In the genomic region with DNA sequence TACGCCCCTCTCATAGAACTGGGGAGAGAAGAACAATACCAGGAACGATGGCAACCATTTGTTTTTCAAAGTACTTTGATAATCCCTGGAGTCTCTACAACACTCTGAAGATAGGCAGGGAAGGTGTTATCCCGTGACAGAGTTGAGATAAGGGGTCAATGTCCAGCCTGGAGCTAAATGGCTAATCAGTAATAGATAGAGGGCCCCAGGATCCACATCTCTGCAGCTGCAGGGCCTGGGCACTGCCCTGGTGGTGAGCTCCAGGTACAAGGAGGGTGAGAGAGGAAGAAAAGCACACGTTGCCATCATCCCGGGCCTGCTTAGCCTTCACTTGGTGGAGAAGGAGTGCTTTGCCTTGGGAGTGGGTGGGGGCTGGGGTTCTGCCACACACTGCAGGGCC, we compare ENCODE assay signal across 26 cellular contexts.
"Had no signal": no experiment of that assay in that cellular context is flagged by ENCODE, and none has a peak within 500 bp of the region (broad histone marks: within the 10 kb centered on the region; RNA-seq: fewer than 3 reads in every experiment).

No MANE protein-coding gene starts in this region.

- H3K27ac ChIP-seq: foreskin keratinocyte, heart left ventricle, left ventricle myocardium inferior, skin epidermis, suprapubic skin, tibial artery had no signal

- H3K9me3 ChIP-seq: heart left ventricle, left ventricle myocardium inferior, suprapubic skin, tibial artery had no signal

- H3K4me3 ChIP-seq: heart left ventricle, left ventricle myocardium inferior, skin epidermis, suprapubic skin, tibial artery had no signal

- H3K4me3 Mint-ChIP-seq: activated CD4-positive, alpha-beta memory T cell treated with anti-CD3 and anti-CD28 coated beads, Interleukin-2, amount 10 ng/mL, durations not matched to agents 7 days and 5 days; activated CD4-positive, alpha-beta T cell treated with anti-CD3 and anti-CD28 coated beads, Interleukin-2, amount 10 ng/mL, durations not matched to agents 7 days and 5 days; activated T-cell treated with anti-CD3 and anti-CD28 coated beads, Interleukin-2, amount 50 U/mL, for 4 hours; activated T-helper 17 cell treated with anti-CD3 and anti-CD28 coated beads, Interleukin-2, amount 50 U/mL, for 72 hours; natural killer cell treated with Interleukin-12 subunit alpha and Interleukin-12 subunit beta and Interleukin-15 and Interleukin-18, amount 100 ng/mL, for 72 hours; stimulated activated effector memory CD8-positive, alpha-beta T cell treated with anti-CD3 and anti-CD28 coated beads, Interleukin-12 subunit alpha, Interleukin-12 subunit beta, amount 100 ng/mL, for 72 hours; T-helper 17 cell had no signal

- H3K27me3 Mint-ChIP-seq: activated CD4-positive, alpha-beta memory T cell treated with anti-CD3 and anti-CD28 coated beads, Interleukin-2, amount 10 ng/mL, durations not matched to agents 7 days and 5 days; activated CD4-positive, alpha-beta T cell treated with anti-CD3 and anti-CD28 coated beads, Interleukin-2, amount 10 ng/mL, durations not matched to agents 7 days and 5 days; activated T-helper 17 cell treated with anti-CD3 and anti-CD28 coated beads, Interleukin-2, amount 50 U/mL, for 72 hours; natural killer cell treated with Interleukin-12 subunit alpha and Interleukin-12 subunit beta and Interleukin-15 and Interleukin-18, amount 100 ng/mL, for 72 hours; T-helper 17 cell had no signal

- ATAC-seq: activated T-cell treated with anti-CD3 and anti-CD28 coated beads, Interleukin-2, amount 50 U/mL, for 4 hours; activated T-helper 17 cell treated with anti-CD3 and anti-CD28 coated beads, Interleukin-2, amount 50 U/mL, for 72 hours; esophagus mucosa; foreskin keratinocyte; heart left ventricle; sciatic nerve; stimulated activated effector memory CD8-positive, alpha-beta T cell treated with anti-CD3 and anti-CD28 coated beads, Interleukin-12 subunit alpha, Interleukin-12 subunit beta, amount 100 ng/mL, for 72 hours; T-helper 17 cell had no signal

- H3K36me3 Mint-ChIP-seq: natural killer cell treated with Interleukin-12 subunit alpha and Interleukin-12 subunit beta and Interleukin-15 and Interleukin-18, amount 100 ng/mL, for 72 hours; stimulated activated effector memory CD8-positive, alpha-beta T cell treated with anti-CD3 and anti-CD28 coated beads, Interleukin-12 subunit alpha, Interleukin-12 subunit beta, amount 100 ng/mL, for 72 hours had no signal

- DNase-seq: activated CD4-positive, alpha-beta memory T cell treated with anti-CD3 and anti-CD28 coated beads, Interleukin-2, amount 10 ng/mL, durations not matched to agents 7 days and 5 days; activated CD4-positive, alpha-beta T cell treated with anti-CD3 and anti-CD28 coated beads for 1 hour; activated CD4-positive, alpha-beta T cell treated with anti-CD3 and anti-CD28 coated beads, Interleukin-2, amount 10 ng/mL, durations not matched to agents 7 days and 5 days; activated CD8-positive, alpha-beta memory T cell treated with anti-CD3 and anti-CD28 coated beads, Interleukin-2, amount 50 U/mL, for 48 hours; activated gamma-delta T cell treated with Interleukin-2 at 50 U/mL for 16 hours; activated naive CD4-positive, alpha-beta T cell treated with anti-CD3 and anti-CD28 coated beads, Interleukin-2, amount 50 U/mL, for 16 hours; activated T-cell treated with anti-CD3 and anti-CD28 coated beads, Interleukin-2, amount 50 U/mL, for 4 hours; amniotic stem cell; caudate nucleus; foreskin keratinocyte; heart left ventricle; kidney glomerular epithelial cell; left ventricle myocardium inferior; midbrain; posterior cingulate gyrus; stimulated activated CD4-positive, alpha-beta T cell treated with anti-CD3 and anti-CD28 coated beads, Interleukin-4, amount 100 ng/mL, for 24 hours; T-helper 17 cell; T1000; tibial artery had no signal

- H3K27ac Mint-ChIP-seq: activated CD4-positive, alpha-beta memory T cell treated with anti-CD3 and anti-CD28 coated beads, Interleukin-2, amount 10 ng/mL, durations not matched to agents 7 days and 5 days; activated CD4-positive, alpha-beta T cell treated with anti-CD3 and anti-CD28 coated beads, Interleukin-2, amount 10 ng/mL, durations not matched to agents 7 days and 5 days; activated T-helper 17 cell treated with anti-CD3 and anti-CD28 coated beads, Interleukin-2, amount 50 U/mL, for 72 hours; natural killer cell treated with Interleukin-12 subunit alpha and Interleukin-12 subunit beta and Interleukin-15 and Interleukin-18, amount 100 ng/mL, for 72 hours; stimulated activated effector memory CD8-positive, alpha-beta T cell treated with anti-CD3 and anti-CD28 coated beads, Interleukin-12 subunit alpha, Interleukin-12 subunit beta, amount 100 ng/mL, for 72 hours; T-helper 17 cell had no signal

- H3K27me3 ChIP-seq: foreskin keratinocyte, heart left ventricle, suprapubic skin, tibial artery had no signal

- H3K36me3 ChIP-seq: heart left ventricle, left ventricle myocardium inferior, suprapubic skin, tibial artery had no signal

- H3K4me1 Mint-ChIP-seq: activated CD4-positive, alpha-beta memory T cell treated with anti-CD3 and anti-CD28 coated beads, Interleukin-2, amount 10 ng/mL, durations not matched to agents 7 days and 5 days; activated CD4-positive, alpha-beta T cell treated with anti-CD3 and anti-CD28 coated beads, Interleukin-2, amount 10 ng/mL, durations not matched to agents 7 days and 5 days had no signal

- H3K9me3 Mint-ChIP-seq: activated CD4-positive, alpha-beta memory T cell treated with anti-CD3 and anti-CD28 coated beads, Interleukin-2, amount 10 ng/mL, durations not matched to agents 7 days and 5 days; activated T-cell treated with anti-CD3 and anti-CD28 coated beads, Interleukin-2, amount 50 U/mL, for 4 hours; activated T-helper 17 cell treated with anti-CD3 and anti-CD28 coated beads, Interleukin-2, amount 50 U/mL, for 72 hours; natural killer cell treated with Interleukin-12 subunit alpha and Interleukin-12 subunit beta and Interleukin-15 and Interleukin-18, amount 100 ng/mL, for 72 hours; stimulated activated effector memory CD8-positive, alpha-beta T cell treated with anti-CD3 and anti-CD28 coated beads, Interleukin-12 subunit alpha, Interleukin-12 subunit beta, amount 100 ng/mL, for 72 hours had no signal
